In genomic region chr4:122614621-122615020, GRCh38 we compare ENCODE assay signal across 23 cellular contexts. TPM values are rescaled to one million over a fixed set of nuclear protein-coding genes. Genes with fewer than 3 reads are reported as not detected.
"Had no signal": no experiment of that assay in that cellular context is flagged by ENCODE, and none has a peak within 500 bp of the region (broad histone marks: within the 10 kb centered on the region; RNA-seq: fewer than 3 reads in every experiment).

No MANE protein-coding gene starts in this region.

- H3K9me3 ChIP-seq: SK-N-SH had no signal

- ATAC-seq: Panc1, PC-3 had no signal

- DNase-seq: Karpas-422, KG1, MM.1S, NCI-H1092 treated with DMSO at 0.1 percent for 48 hours, NCI-H1436, NCI-H187, NCI-H2029, NCI-H2081 treated with DMSO at 0.1 percent for 48 hours, NCI-H2171, NCI-H226, NCI-H446, NCI-H510A, NCI-H524 treated with DMSO at 0.1 percent for 48 hours, NCI-H69, NCI-H774, PC-3, SHP77, SK-N-SH had no signal

- H3K9ac ChIP-seq: SK-N-SH had no signal

- H3K27ac ChIP-seq: RWPE1 had no signal

- H3K4me2 ChIP-seq: SK-N-SH had no signal

- H3K9me2 ChIP-seq: SK-N-SH had no signal

RNA-seq across cellular contexts. Expression of gene IL21, which starts 6.2 kb away (rescaled TPM):
- total RNA-seq: HT-29, M059J, PC-3, SK-MEL-5 had no signal
- polyA plus RNA-seq: SK-N-SH had no signal
